15 cellular contexts compared by ENCODE assay signal in the genomic region with DNA sequence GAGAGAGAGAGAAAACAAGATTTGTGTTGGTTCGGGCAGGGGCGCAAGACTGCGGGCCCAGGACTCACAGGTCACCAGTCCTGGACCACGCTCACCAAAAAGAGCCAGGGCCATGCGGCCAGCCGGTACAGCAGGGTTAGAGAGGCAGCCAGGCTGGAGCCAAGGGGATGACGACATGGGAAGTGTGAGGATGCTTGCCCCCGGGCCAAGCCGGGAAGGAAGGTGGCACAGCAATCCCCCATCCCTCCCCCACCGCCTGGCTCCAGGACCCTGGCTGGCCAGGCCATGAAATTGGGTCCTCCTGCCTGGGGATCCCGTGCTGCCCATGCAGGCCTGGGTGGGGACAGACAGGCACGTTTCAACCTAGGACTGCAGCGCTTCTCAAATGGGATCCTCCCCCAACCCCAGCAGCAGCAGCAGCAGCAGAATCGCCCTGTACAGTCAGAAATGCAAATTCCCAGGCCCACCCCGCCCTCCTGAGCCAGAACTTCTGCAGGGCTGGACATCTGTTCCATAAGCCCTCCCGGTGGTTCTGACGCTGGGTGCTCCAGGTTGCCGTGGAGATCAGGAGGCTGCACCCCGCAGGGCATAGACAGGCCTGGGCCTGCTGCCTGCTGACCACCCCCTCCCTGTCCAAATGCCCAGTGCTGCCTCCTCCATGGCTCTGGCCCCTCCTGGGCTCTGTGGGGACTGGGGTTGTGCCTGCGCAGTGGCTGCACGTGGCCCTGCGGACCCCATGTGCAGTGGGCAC. TPM values are rescaled to one million over a fixed set of nuclear protein-coding genes. Genes with fewer than 3 reads are reported as not detected.
DNase-seq lines count a peak whose midpoint lies in the region; ATAC-seq lines count a peak whose summit lies in the region.
"Had no signal": no experiment of that assay in that cellular context is flagged by ENCODE, and none has a peak within 500 bp of the region (broad histone marks: within the 10 kb centered on the region; RNA-seq: fewer than 3 reads in every experiment).

No MANE protein-coding gene starts in this region.

- H3K9ac ChIP-seq in NT2/D1 (ENCODE audit: insufficient read length, low read depth) = peak overlapping the region; percentile 21
- H3K9ac ChIP-seq: BLaER1 had no signal

- no peaks in the 10 kb centered on the region for H3K36me3 ChIP-seq in NT2/D1 (ENCODE audit: insufficient read depth, insufficient read length, low read length)
- H3K36me3 ChIP-seq: BLaER1, suprapubic skin had no signal

- no peaks in the 10 kb centered on the region for H3K9me3 ChIP-seq in NT2/D1 (ENCODE audit: insufficient read depth, low read length)
- H3K9me3 ChIP-seq: BLaER1, suprapubic skin had no signal

- no peak overlapping the region for H3K4me3 ChIP-seq in NT2/D1 (ENCODE audit: insufficient read length, low read depth)
- H3K4me3 ChIP-seq: BLaER1, coronary artery, suprapubic skin had no signal

- peak overlapping the region; percentile 27 for H3K27ac ChIP-seq in layer of hippocampus (ENCODE audit: low read depth, low read length)
- H3K27ac ChIP-seq: BLaER1, coronary artery, suprapubic skin had no signal

- DNase-seq in C1 segment of cervical spinal cord (lab: John Stamatoyannopoulos, UW) = peak in 8 of 14 donors; percentile 10 to 64 (median 44)
- peak; percentile 29 for DNase-seq in DMS79 treated with DMSO at 0.1 percent for 48 hours (lab: John Stamatoyannopoulos, UW)
- no peak for DNase-seq in NT2/D1 (ENCODE audit: low read depth, low spot score)
- no peak for DNase-seq in left cardiac atrium
- DNase-seq: activated CD4-positive, alpha-beta T cell treated with anti-CD3 and anti-CD28 coated beads, Interleukin-2, amount 50 U/mL, for 4 hours; activated naive CD4-positive, alpha-beta T cell treated with anti-CD3 and anti-CD28 coated beads, Interleukin-2, amount 50 U/mL, for 16 hours; activated T-cell treated with anti-CD3 and anti-CD28 coated beads, Interleukin-2, amount 50 U/mL, for 1 hour; NCI-H2029; T-cell had no signal

- intact Hi-C loops in left cardiac atrium (cut with DNase I) = loop anchor here in 1 of 2 donors (10.0 kb wide), 1 partner anchor 329 kb away; no protein-coding TSS in a partner anchor

- H3K27me3 ChIP-seq in NT2/D1 (ENCODE audit: insufficient read depth, insufficient read length) (no peaks in the 10 kb centered on the region), layer of hippocampus (ENCODE audit: control insufficient read depth, insufficient read depth, low read length) (no peaks in the 10 kb centered on the region)
- H3K27me3 ChIP-seq: BLaER1, suprapubic skin had no signal

- no peak for ATAC-seq in HG03135 (IDR thresholded peaks at IDR 0.05; ENCODE audit: unreplicated experiment)
- no peak for ATAC-seq in left cardiac atrium
- ATAC-seq in HG03432 (IDR thresholded peaks at IDR 0.05; ENCODE audit: unreplicated experiment) = no peak
- ATAC-seq: T-cell had no signal

- peaks cover 18% of the 10 kb centered on the region for H3K4me1 ChIP-seq in NT2/D1 (ENCODE audit: insufficient read depth, insufficient read length)
- H3K4me1 ChIP-seq: suprapubic skin had no signal

RNA-seq across cellular contexts. Expression of gene YKT6, which starts 35.0 kb away (rescaled TPM):
- total RNA-seq in left cardiac atrium = 10 to 100 TPM; 51.5 to 62.1 TPM

RNA-seq across cellular contexts. Expression of gene GCK, which starts 46.5 kb away (rescaled TPM):
- total RNA-seq in left cardiac atrium = 1 to 10 TPM; 3.1 to 5.6 TPM

Comparison
In these comparisons a context has a peak if more than half of its experiments do, and no peak if none do; other contexts are left out.
1. DNase-seq: peak in C1 segment of cervical spinal cord (8 of 14) and DMS79 treated with DMSO at 0.1 percent for 48 hours (single experiment); none in NT2/D1 (single experiment) and left cardiac atrium (single experiment).